17 cellular contexts compared by ENCODE assay signal in the genomic region with DNA sequence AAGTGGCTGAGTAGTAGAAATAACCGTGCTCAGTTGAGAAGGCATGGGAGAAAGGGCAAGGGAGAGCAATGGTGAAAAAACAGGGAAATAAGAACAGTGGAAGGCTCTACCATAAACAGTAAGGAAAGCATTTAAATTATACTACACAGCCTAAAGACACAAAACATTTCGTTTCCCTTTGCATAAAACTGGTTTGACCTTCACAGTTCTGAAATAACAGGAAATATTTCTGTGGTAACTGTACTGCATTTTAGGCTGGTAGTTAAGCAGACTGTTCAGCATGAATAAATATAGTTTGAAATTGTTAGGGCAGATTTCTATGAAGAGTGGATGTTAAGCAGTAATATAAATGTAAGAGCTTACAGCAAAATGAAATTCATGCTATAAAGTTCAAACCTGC.
"Had no signal": no experiment of that assay in that cellular context is flagged by ENCODE, and none has a peak within 500 bp of the region (broad histone marks: within the 10 kb centered on the region; RNA-seq: fewer than 3 reads in every experiment).

No MANE protein-coding gene starts in this region.

- H3K27me3 ChIP-seq: transverse colon, uterus had no signal

- ATAC-seq: activated CD8-positive, alpha-beta T cell treated with anti-CD3 and anti-CD28 coated beads, Interleukin-2, amount 10 ng/mL, durations not matched to agents 7 days and 5 days; activated T-cell treated with anti-CD3 and anti-CD28 coated beads, Interleukin-2, amount 50 U/mL, for 4 hours; stimulated activated naive CD8-positive, alpha-beta T cell treated with anti-CD3 and anti-CD28 coated beads, Interleukin-15, Interleukin-2, amounts not matched to agents 100 U/mL and 50 U/mL, for 24 hours had no signal

- H3K27ac ChIP-seq: left ventricle myocardium inferior, transverse colon, uterus had no signal

- H3K4me3 ChIP-seq: left ventricle myocardium inferior, transverse colon, uterus had no signal

- H3K9me3 ChIP-seq: uterus had no signal

- H3K36me3 ChIP-seq: left ventricle myocardium inferior, transverse colon, uterus had no signal

- DNase-seq: activated CD4-positive, alpha-beta T cell treated with anti-CD3 and anti-CD28 coated beads, Interleukin-2, amount 10 ng/mL, durations not matched to agents 24 days and 14 days; activated CD8-positive, alpha-beta memory T cell treated with anti-CD3 and anti-CD28 coated beads, Interleukin-2, amount 50 U/mL, for 4 hours; activated CD8-positive, alpha-beta T cell treated with anti-CD3 and anti-CD28 coated beads, Interleukin-2, amount 10 ng/mL, durations not matched to agents 7 days and 5 days; activated naive CD4-positive, alpha-beta T cell treated with anti-CD3 and anti-CD28 coated beads, Interleukin-2, amount 50 U/mL, for 16 hours; activated T-cell treated with anti-CD3 and anti-CD28 coated beads, Interleukin-2, amount 50 U/mL, for 4 hours; endodermal cell; hypothalamus; kidney; left ventricle myocardium inferior; occipital lobe; stimulated activated CD4-positive, alpha-beta T cell treated with anti-CD3 and anti-CD28 coated beads, Interleukin-12 subunit alpha, Interleukin-12 subunit beta, amount 100 ng/mL, for 4 hours; stimulated activated CD4-positive, alpha-beta T cell treated with anti-CD3 and anti-CD28 coated beads, Interleukin-1b, Interleukin-23, amount 100 ng/mL, for 48 hours; stimulated activated CD8-positive, alpha-beta memory T cell treated with anti-CD3 and anti-CD28 coated beads, Interleukin-4, amount 100 ng/mL, for 48 hours; stimulated activated naive CD8-positive, alpha-beta T cell treated with anti-CD3 and anti-CD28 coated beads, Interleukin-15, Interleukin-2, amounts not matched to agents 100 U/mL and 50 U/mL, for 24 hours; T1000; transverse colon; uterus had no signal

- H3K4me3 Mint-ChIP-seq: activated CD4-positive, alpha-beta T cell treated with anti-CD3 and anti-CD28 coated beads, Interleukin-2, amount 10 ng/mL, durations not matched to agents 24 days and 14 days; activated CD8-positive, alpha-beta T cell treated with anti-CD3 and anti-CD28 coated beads, Interleukin-2, amount 10 ng/mL, durations not matched to agents 7 days and 5 days; activated T-cell treated with anti-CD3 and anti-CD28 coated beads, Interleukin-2, amount 50 U/mL, for 4 hours; endodermal cell had no signal

- H3K27ac Mint-ChIP-seq: activated CD4-positive, alpha-beta T cell treated with anti-CD3 and anti-CD28 coated beads, Interleukin-2, amount 10 ng/mL, durations not matched to agents 24 days and 14 days; activated CD8-positive, alpha-beta T cell treated with anti-CD3 and anti-CD28 coated beads, Interleukin-2, amount 10 ng/mL, durations not matched to agents 7 days and 5 days; endodermal cell had no signal

- H3K9me3 Mint-ChIP-seq: activated CD4-positive, alpha-beta T cell treated with anti-CD3 and anti-CD28 coated beads, Interleukin-2, amount 10 ng/mL, durations not matched to agents 24 days and 14 days; activated T-cell treated with anti-CD3 and anti-CD28 coated beads, Interleukin-2, amount 50 U/mL, for 4 hours had no signal

- H3K4me1 Mint-ChIP-seq: activated CD4-positive, alpha-beta T cell treated with anti-CD3 and anti-CD28 coated beads, Interleukin-2, amount 10 ng/mL, durations not matched to agents 24 days and 14 days; endodermal cell had no signal

- H3K4me1 ChIP-seq: left ventricle myocardium inferior, transverse colon, uterus had no signal
